ENCODE assay signal across 21 cellular contexts in the genomic region with DNA sequence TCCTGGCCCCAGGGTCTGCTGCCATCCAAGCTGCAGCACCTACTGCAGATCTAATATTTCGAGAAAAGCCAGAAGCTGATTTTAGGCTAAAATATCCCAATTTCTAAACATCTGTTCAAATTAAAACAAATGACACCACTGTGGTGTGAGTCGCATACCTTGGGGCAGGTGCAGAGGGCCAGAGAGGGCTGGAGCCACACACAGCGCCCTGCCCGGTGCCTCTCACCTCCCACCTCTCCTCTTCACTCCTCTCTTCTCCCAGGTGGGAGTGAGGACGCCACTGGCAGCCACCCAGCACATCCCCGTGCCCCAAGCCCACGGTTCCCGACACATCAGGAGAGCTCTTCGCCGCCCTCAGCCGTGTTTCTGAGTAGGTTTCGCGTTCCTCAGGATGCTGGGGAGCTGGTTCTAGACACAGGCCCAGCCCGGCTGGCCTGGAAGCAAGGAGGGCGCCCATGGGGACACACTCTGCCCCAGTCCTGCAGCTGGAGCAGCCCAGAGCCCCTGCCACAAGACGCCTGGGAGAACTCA. TPM values are rescaled to one million over a fixed set of nuclear protein-coding genes. Genes with fewer than 3 reads are reported as not detected.
A peak's percentile ranks its signal among the peaks of the same experiment; 100 is the strongest.
DNase-seq lines count a peak whose midpoint lies in the region; ATAC-seq and TF ChIP-seq lines count a peak whose summit lies in the region.
"Had no signal": no experiment of that assay in that cellular context is flagged by ENCODE, and none has a peak within 500 bp of the region (broad histone marks: within the 10 kb centered on the region; RNA-seq: fewer than 3 reads in every experiment).

No MANE protein-coding gene starts in this region.

- H3K36me3 Mint-ChIP-seq in activated naive CD8-positive, alpha-beta T cell = peaks cover 4% of the 10 kb centered on the region
- peaks cover 30% of the 10 kb centered on the region for H3K36me3 Mint-ChIP-seq in activated naive CD8-positive, alpha-beta T cell treated with anti-CD3 and anti-CD28 coated beads for 36 hours
- H3K36me3 Mint-ChIP-seq in CD8-positive, alpha-beta T cell = peaks cover 6% of the 10 kb centered on the region

- H3K4me3 ChIP-seq in CD8-positive, alpha-beta T cell (ENCODE audit: low read depth, low read length) = no peak overlapping the region
- no peak overlapping the region for H3K4me3 ChIP-seq in neuronal stem cell (ENCODE audit: low read length in 2 of 2)
- H3K4me3 ChIP-seq: K562, SK-N-MC, thoracic aorta, vagina had no signal

- H3K14ac ChIP-seq in neuronal stem cell (ENCODE audit: low read length) = no peak overlapping the region

- no peak overlapping the region for H3K4me2 ChIP-seq in neuronal stem cell (ENCODE audit: insufficient read depth, low read length, poor library complexity, severe bottlenecking)

- H3K9me3 ChIP-seq in CD8-positive, alpha-beta T cell (ENCODE audit: low read length) = no peaks in the 10 kb centered on the region
- peaks cover 0 to 3% of the 10 kb centered on the region in 2 donors for H3K9me3 ChIP-seq in neuronal stem cell (replicated peaks in 1 of 2; ENCODE audit: control insufficient read depth in 2 of 2, insufficient read depth in 1 of 2, low read depth in 1 of 2, low read length in 2 of 2)
- H3K9me3 ChIP-seq: thoracic aorta, vagina had no signal

- POLR2A ChIA-PET in CD8-positive, alpha-beta T cell (lab: Charles Lee) = interaction anchor here (0.7 kb wide), 1 partner anchor 208 kb away, joined by 3 read pairs; no protein-coding TSS in a partner anchor

- H2BK12ac ChIP-seq in neuronal stem cell (ENCODE audit: low read length) = no peak overlapping the region

- no peak for DNase-seq in activated naive CD8-positive, alpha-beta T cell treated with anti-CD3 and anti-CD28 coated beads for 36 hours
- DNase-seq in CD8-positive, alpha-beta T cell = no peak
- no peak for DNase-seq in neuronal stem cell (ENCODE audit: low spot score)
- DNase-seq: activated CD4-positive, CD25-positive, alpha-beta regulatory T cell treated with anti-CD3 and anti-CD28 coated beads, Interleukin-2, amount 50 U/mL, for 72 hours; activated CD8-positive, alpha-beta memory T cell treated with anti-CD3 and anti-CD28 coated beads, Interleukin-2, amount 50 U/mL, for 4 hours; activated gamma-delta T cell; Calu3; HFFc6; MM.1S; NCI-H1417 treated with DMSO at 0.1 percent for 48 hours; NCI-H524 had no signal

- TF ChIP-seq CTCF in CD8-positive, alpha-beta T cell (IDR thresholded peaks at IDR 0.05) = no peak
- no peak for TF ChIP-seq CTCF in VCaP (conservative IDR thresholded peaks at IDR 0.05)

- no peaks in the 10 kb centered on the region for H3K27me3 Mint-ChIP-seq in activated naive CD8-positive, alpha-beta T cell
- H3K27me3 Mint-ChIP-seq in activated naive CD8-positive, alpha-beta T cell treated with anti-CD3 and anti-CD28 coated beads for 36 hours = no peaks in the 10 kb centered on the region
- H3K27me3 Mint-ChIP-seq in CD8-positive, alpha-beta T cell (ENCODE audit: low read depth) = no peaks in the 10 kb centered on the region
- H3K27me3 Mint-ChIP-seq: progenitor cell of endocrine pancreas had no signal

- ATAC-seq in CD8-positive, alpha-beta T cell = no peak
- ATAC-seq in GM21423 (IDR thresholded peaks at IDR 0.05; ENCODE audit: unreplicated experiment) = no peak
- no peak for ATAC-seq in GM18511 (IDR thresholded peaks at IDR 0.05; ENCODE audit: unreplicated experiment)
- ATAC-seq: K562 had no signal

- peak overlapping the region; percentile 21 for H2AK5ac ChIP-seq in neuronal stem cell (ENCODE audit: low read depth, low read length)

- H3K4me1 ChIP-seq in CD8-positive, alpha-beta T cell (ENCODE audit: insufficient read depth, low read length) = peaks cover 18% of the 10 kb centered on the region
- H3K4me1 ChIP-seq in neuronal stem cell (ENCODE audit: control insufficient read depth in 2 of 2, insufficient read depth in 1 of 2, low read depth in 1 of 2, low read length in 2 of 2) = peaks cover 0 to 3% of the 10 kb centered on the region in 2 donors

- H4K8ac ChIP-seq in neuronal stem cell (ENCODE audit: low read depth, low read length) = no peak overlapping the region

- H3K4me1 Mint-ChIP-seq in activated naive CD8-positive, alpha-beta T cell (ENCODE audit: low read depth) = peaks cover 43% of the 10 kb centered on the region
- peaks cover 33% of the 10 kb centered on the region for H3K4me1 Mint-ChIP-seq in activated naive CD8-positive, alpha-beta T cell treated with anti-CD3 and anti-CD28 coated beads for 36 hours
- H3K4me1 Mint-ChIP-seq in CD8-positive, alpha-beta T cell (ENCODE audit: low read depth) = peaks cover 38% of the 10 kb centered on the region

- peaks cover 6% of the 10 kb centered on the region for H3K79me1 ChIP-seq in neuronal stem cell (ENCODE audit: low read depth, low read length)

- no peak overlapping the region for H3K18ac ChIP-seq in neuronal stem cell (ENCODE audit: low read length)

- H3K4me3 Mint-ChIP-seq in activated naive CD8-positive, alpha-beta T cell = peak overlapping the region; percentile 65
- H3K4me3 Mint-ChIP-seq in activated naive CD8-positive, alpha-beta T cell treated with anti-CD3 and anti-CD28 coated beads for 36 hours = no peak overlapping the region
- peak overlapping the region; percentile 70 for H3K4me3 Mint-ChIP-seq in CD8-positive, alpha-beta T cell
- H3K4me3 Mint-ChIP-seq: HFFc6 had no signal

- H2AFZ ChIP-seq in neuronal stem cell (ENCODE audit: low read length) = no peak overlapping the region

- no peaks in the 10 kb centered on the region for H3K36me3 ChIP-seq in CD8-positive, alpha-beta T cell (ENCODE audit: insufficient read depth, low read length)
- peaks cover 0 to 27% of the 10 kb centered on the region in 2 donors for H3K36me3 ChIP-seq in neuronal stem cell (replicated peaks in 1 of 2; ENCODE audit: control insufficient read depth in 2 of 2, insufficient read depth in 2 of 2, low read length in 2 of 2)
- H3K36me3 ChIP-seq: thoracic aorta, vagina had no signal

- no peaks in the 10 kb centered on the region for H3K27me3 ChIP-seq in CD8-positive, alpha-beta T cell (ENCODE audit: insufficient read depth, low read length)
- H3K27me3 ChIP-seq in neuronal stem cell (ENCODE audit: control insufficient read depth in 3 of 3, insufficient read depth in 3 of 3, low read depth in 1 of 3, low read length in 3 of 3) = no peaks in the 10 kb centered on the region
- H3K27me3 ChIP-seq: dorsolateral prefrontal cortex, vagina had no signal

- H3K9me3 Mint-ChIP-seq in activated naive CD8-positive, alpha-beta T cell (ENCODE audit: low read depth) = peaks cover under 1% of the 10 kb centered on the region
- H3K9me3 Mint-ChIP-seq in activated naive CD8-positive, alpha-beta T cell treated with anti-CD3 and anti-CD28 coated beads for 36 hours = peaks cover 6% of the 10 kb centered on the region
- no peaks in the 10 kb centered on the region for H3K9me3 Mint-ChIP-seq in CD8-positive, alpha-beta T cell

- intact Hi-C loops in CD8-positive, alpha-beta T cell (cut with DNase I, micrococcal nuclease) = loop anchor here (2.0 to 10.0 kb wide), 6 partner anchors 71 to 1051 kb away; a partner anchor contains a TSS

- no peak overlapping the region for H4K91ac ChIP-seq in neuronal stem cell (ENCODE audit: low read depth, low read length, poor library complexity)

- peak overlapping the region; percentile 85 for H2BK5ac ChIP-seq in neuronal stem cell (ENCODE audit: low read length)

- H3K27ac Mint-ChIP-seq in activated naive CD8-positive, alpha-beta T cell = peak overlapping the region; percentile 81
- H3K27ac Mint-ChIP-seq in activated naive CD8-positive, alpha-beta T cell treated with anti-CD3 and anti-CD28 coated beads for 36 hours = no peak overlapping the region
- no peak overlapping the region for H3K27ac Mint-ChIP-seq in CD8-positive, alpha-beta T cell
- H3K27ac Mint-ChIP-seq: HFFc6 had no signal

- no peak overlapping the region for H3K27ac ChIP-seq in CD8-positive, alpha-beta T cell (ENCODE audit: low read depth, low read length)
- H3K27ac ChIP-seq in VCaP (peak overlapping the region; percentile 87), neuronal stem cell (replicated peaks; ENCODE audit: low read length) (no peak overlapping the region)
- H3K27ac ChIP-seq: SK-N-MC, thoracic aorta, vagina had no signal

- no CpG with 5 or more reads among the region's 16 CpGs for WGBS in neuronal stem cell (ENCODE audit: extremely low coverage in 2 of 2, insufficient read length in 2 of 2, insufficient replicate concordance in 1 of 2), 2 donors

- H3K4ac ChIP-seq in neuronal stem cell (ENCODE audit: low read length) = no peak overlapping the region

- H3K23ac ChIP-seq in neuronal stem cell (ENCODE audit: low read depth, low read length, poor library complexity) = no peak overlapping the region

- H2BK120ac ChIP-seq in neuronal stem cell (ENCODE audit: low read depth, low read length) = no peak overlapping the region

- no peak overlapping the region for H2BK15ac ChIP-seq in neuronal stem cell (ENCODE audit: low read length)

- CTCF ChIA-PET in CD8-positive, alpha-beta T cell (lab: Charles Lee) = interaction anchor here (1.3 kb wide), 1 partner anchor 15 kb away, joined by 5 read pairs; no protein-coding TSS in a partner anchor

- H3K9ac ChIP-seq in neuronal stem cell (ENCODE audit: low read depth, low read length, poor library complexity) = no peak overlapping the region

RNA-seq across cellular contexts. Expression of a gene that starts 21.4 kb away (rescaled TPM):
- 10 to 100 TPM; 54.8 to 55.0 TPM for total RNA-seq in activated naive CD8-positive, alpha-beta T cell treated with anti-CD3 and anti-CD28 coated beads for 36 hours
- 10 to 100 TPM; 19.5 to 24.3 TPM for total RNA-seq in CD8-positive, alpha-beta T cell
- polyA plus RNA-seq in neuronal stem cell (2013, experiment 1 of 2) = 54.6 TPM
- polyA plus RNA-seq in neuronal stem cell (2013, experiment 2 of 2) = 56.0 TPM

RNA-seq across cellular contexts. Expression of a gene that starts 21.9 kb away (rescaled TPM):
- 10 to 100 TPM; 72.5 to 73.8 TPM for total RNA-seq in activated naive CD8-positive, alpha-beta T cell treated with anti-CD3 and anti-CD28 coated beads for 36 hours
- 10 to 100 TPM; 94.0 to 94.5 TPM for total RNA-seq in CD8-positive, alpha-beta T cell
- polyA plus RNA-seq in neuronal stem cell (2013, experiment 1 of 2) = 64.1 TPM
- 62.1 TPM for polyA plus RNA-seq in neuronal stem cell (2013, experiment 2 of 2)

RNA-seq across cellular contexts. Expression of a gene that starts 57.0 kb away (rescaled TPM):
- under 1 TPM in 1 of 2 experiments, not detected in 1; 0.08 TPM for total RNA-seq in activated naive CD8-positive, alpha-beta T cell treated with anti-CD3 and anti-CD28 coated beads for 36 hours
- total RNA-seq in CD8-positive, alpha-beta T cell = not detected
- 5.1 TPM for polyA plus RNA-seq in neuronal stem cell (2013, experiment 1 of 2)
- polyA plus RNA-seq in neuronal stem cell (2013, experiment 2 of 2) = 4.7 TPM
